ENCODE assay signal across 8 cellular contexts in genomic region chr15:76190767-76191538, GRCh38.
DNase-seq lines count a peak whose midpoint lies in the region; ATAC-seq and TF ChIP-seq lines count a peak whose summit lies in the region.

No MANE protein-coding gene starts in this region.

- peak; percentile 70 for TF ChIP-seq CTCF in endothelial cell (IDR thresholded peaks at IDR 0.05; ENCODE audit: unreplicated experiment)

- H3K27ac ChIP-seq in CD4-positive, CD25-positive, alpha-beta regulatory T cell (ENCODE audit: insufficient read depth, low read length, poor library complexity, severe bottlenecking), result no peak overlapping the region

- peaks cover 0 to 2% (median 0%) of the 10 kb centered on the region in 7 donors for H3K9me3 Mint-ChIP-seq in CD4-positive, CD25-positive, alpha-beta regulatory T cell
- H3K9me3 Mint-ChIP-seq in endothelial cell (ENCODE audit: unreplicated experiment), result no peaks in the 10 kb centered on the region

- peak overlapping the region; percentile 20 to 80 (median 42) for H3K27ac Mint-ChIP-seq in CD4-positive, CD25-positive, alpha-beta regulatory T cell
- no peak overlapping the region for H3K27ac Mint-ChIP-seq in endothelial cell (ENCODE audit: unreplicated experiment)

- ATAC-seq in CD4-positive, CD25-positive, alpha-beta regulatory T cell (ENCODE audit: low read depth in 2 of 2), result peak; percentile 79 to 86
- ATAC-seq in GM19397 (IDR thresholded peaks at IDR 0.05; ENCODE audit: unreplicated experiment) (peak; percentile 70), HG03565 (IDR thresholded peaks at IDR 0.05; ENCODE audit: unreplicated experiment) (peak; percentile 77)

- peak overlapping the region; percentile 51 for H3K9ac ChIP-seq in NT2/D1 (ENCODE audit: insufficient read length, low read depth)

- H3K4me3 Mint-ChIP-seq in CD4-positive, CD25-positive, alpha-beta regulatory T cell, result peak overlapping the region; percentile 11 to 83 (median 76)
- no peak overlapping the region for H3K4me3 Mint-ChIP-seq in endothelial cell (ENCODE audit: unreplicated experiment)

- H3K9me3 ChIP-seq in CD4-positive, CD25-positive, alpha-beta regulatory T cell (ENCODE audit: control insufficient read depth in 2 of 2, low read length in 2 of 2), result no peaks in the 10 kb centered on the region
- H3K9me3 ChIP-seq in NT2/D1 (ENCODE audit: insufficient read depth, low read length), result no peaks in the 10 kb centered on the region

- H3K4me1 ChIP-seq in CD4-positive, CD25-positive, alpha-beta regulatory T cell (ENCODE audit: control insufficient read depth, insufficient read depth, low read length, poor library complexity, severe bottlenecking), result peaks cover 10% of the 10 kb centered on the region
- peaks cover 22% of the 10 kb centered on the region for H3K4me1 ChIP-seq in NT2/D1 (ENCODE audit: insufficient read depth, insufficient read length)

- H3K4me1 Mint-ChIP-seq in CD4-positive, CD25-positive, alpha-beta regulatory T cell, result peaks cover 4 to 16% (median 11%) of the 10 kb centered on the region in 4 donors
- peaks cover 13% of the 10 kb centered on the region for H3K4me1 Mint-ChIP-seq in endothelial cell (ENCODE audit: unreplicated experiment)

- peak overlapping the region; percentile 68 for H3K4me3 ChIP-seq in CD4-positive, CD25-positive, alpha-beta regulatory T cell (ENCODE audit: low read depth, low read length)
- H3K4me3 ChIP-seq in NT2/D1 (ENCODE audit: insufficient read length, low read depth), result no peak overlapping the region

- no peaks in the 10 kb centered on the region for H3K27me3 ChIP-seq in CD4-positive, CD25-positive, alpha-beta regulatory T cell (ENCODE audit: control insufficient read depth, insufficient read depth, low read length)
- H3K27me3 ChIP-seq in NT2/D1 (ENCODE audit: insufficient read depth, insufficient read length), result peaks cover 23% of the 10 kb centered on the region

- H3K36me3 ChIP-seq in CD4-positive, CD25-positive, alpha-beta regulatory T cell (ENCODE audit: control insufficient read depth, insufficient read depth, low read length), result no peaks in the 10 kb centered on the region
- no peaks in the 10 kb centered on the region for H3K36me3 ChIP-seq in NT2/D1 (ENCODE audit: insufficient read depth, insufficient read length, low read length)

- no peaks in the 10 kb centered on the region for H3K36me3 Mint-ChIP-seq in CD4-positive, CD25-positive, alpha-beta regulatory T cell
- peaks cover 5% of the 10 kb centered on the region for H3K36me3 Mint-ChIP-seq in endothelial cell (ENCODE audit: low read depth, unreplicated experiment)

- peaks cover 6% of the 10 kb centered on the region for H3K27me3 Mint-ChIP-seq in CD4-positive, CD25-positive, alpha-beta regulatory T cell
- peaks cover 1% of the 10 kb centered on the region for H3K27me3 Mint-ChIP-seq in endothelial cell (ENCODE audit: unreplicated experiment)

- DNase-seq in CD4-positive, CD25-positive, alpha-beta regulatory T cell, result peak; percentile 36 to 74 (median 61)
- peak; percentile 69 for DNase-seq in NT2/D1 (ENCODE audit: low read depth, low spot score)
- peak; percentile 31 for DNase-seq in activated CD8-positive, alpha-beta memory T cell treated with anti-CD3 and anti-CD28 coated beads, Interleukin-2, amount 50 U/mL, for 24 hours (ENCODE audit: extremely low read depth)
- peak; percentile 86 for DNase-seq in endothelial cell (ENCODE audit: low spot score)
- DNase-seq in myocyte (ENCODE audit: low read depth), result peak; percentile 78
- peak; percentile 13 to 18 for DNase-seq in stimulated activated CD8-positive, alpha-beta memory T cell treated with anti-CD3 and anti-CD28 coated beads, Interleukin-4, amount 100 ng/mL, for 4 hours (ENCODE audit: low read depth in 2 of 2, low spot score in 1 of 2)

Comparison
In these comparisons a context has a peak if more than half of its experiments do, and no peak if none do; other contexts are left out.
1. DNase-seq: peak in every context shown above with its lines; median percentile 86 in endothelial cell; 78 in myocyte; 69 in NT2/D1; 61 in CD4-positive, CD25-positive, alpha-beta regulatory T cell; 31 in activated CD8-positive, alpha-beta memory T cell treated with anti-CD3 and anti-CD28 coated beads, Interleukin-2, amount 50 U/mL, for 24 hours; 16 in stimulated activated CD8-positive, alpha-beta memory T cell treated with anti-CD3 and anti-CD28 coated beads, Interleukin-4, amount 100 ng/mL, for 4 hours.